In the genomic region with DNA sequence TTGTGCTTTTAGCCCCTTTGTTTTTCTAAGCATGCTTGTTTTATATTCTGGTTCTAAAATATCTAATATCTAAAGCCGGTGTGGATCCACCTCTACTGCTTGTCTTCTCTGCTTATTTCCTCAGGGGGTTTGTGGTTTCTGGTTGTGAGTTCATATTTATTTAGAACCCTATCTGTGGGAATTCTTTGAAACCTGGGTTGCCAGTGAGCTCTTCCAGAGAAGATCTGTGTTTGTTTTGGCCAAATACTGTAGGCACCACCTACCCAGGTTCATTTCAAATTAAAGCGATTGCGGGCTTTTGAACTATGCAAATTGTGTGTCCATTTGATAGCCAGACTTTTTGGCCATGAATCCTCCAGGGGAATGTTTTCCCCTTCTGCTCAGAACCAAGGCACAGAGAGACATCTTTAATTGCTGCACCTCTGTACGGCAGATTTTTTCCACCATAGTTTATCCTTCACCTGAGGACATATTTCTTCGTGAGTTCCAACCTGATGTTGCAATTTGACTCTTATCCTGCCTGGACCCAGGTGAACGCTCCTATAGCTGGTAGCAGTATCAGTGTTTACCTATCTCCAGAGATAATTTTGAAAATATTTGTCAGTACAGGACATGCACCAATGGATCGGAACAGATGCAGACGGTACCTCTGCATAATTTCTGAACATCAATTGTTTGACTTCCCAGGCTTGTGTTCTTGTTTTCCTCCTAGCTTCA, we compare ENCODE assay signal across 2 cellular contexts.
TF ChIP-seq lines count a peak whose summit lies in the region.

No MANE protein-coding gene starts in this region.

TF ChIP-seq in K562, 482 proteins besides CTCF, POLR2A, EP300 and RAD21 (continues in another document):
- TF ChIP-seq PRMT5 (CRISPR knock-in tag; IDR thresholded peaks at IDR 0.05) (no peak), ZNF384 (IDR thresholded peaks at IDR 0.05; ENCODE audit: low read depth, low read length) (no peak), HSF4 (CRISPR knock-in tag; IDR thresholded peaks at IDR 0.05; ENCODE audit: borderline replicate concordance) (no peak), ETS2 (tag; IDR thresholded peaks at IDR 0.05; ENCODE audit: borderline replicate concordance, poor library complexity, severe bottlenecking) (no peak), NRF1 (conservative IDR thresholded peaks at IDR 0.05 in 1 of 2, IDR thresholded peaks at IDR 0.05 in 1 of 2) (no peak), PPARD (CRISPR knock-in tag; IDR thresholded peaks at IDR 0.05) (no peak), CCAR2 (IDR thresholded peaks at IDR 0.05; ENCODE audit: low read depth, low read length) (no peak), CLOCK (CRISPR knock-in tag; IDR thresholded peaks at IDR 0.05; ENCODE audit: borderline replicate concordance) (no peak), MYBL2 (IDR thresholded peaks at IDR 0.05; ENCODE audit: low read depth) (no peak), MYBL2 (CRISPR knock-in tag; IDR thresholded peaks at IDR 0.05; ENCODE audit: borderline replicate concordance) (no peak), MCM2 (IDR thresholded peaks at IDR 0.05; ENCODE audit: low read depth) (no peak), TRIM24 (IDR thresholded peaks at IDR 0.05) (no peak)
- TF ChIP-seq, protein P1, sequence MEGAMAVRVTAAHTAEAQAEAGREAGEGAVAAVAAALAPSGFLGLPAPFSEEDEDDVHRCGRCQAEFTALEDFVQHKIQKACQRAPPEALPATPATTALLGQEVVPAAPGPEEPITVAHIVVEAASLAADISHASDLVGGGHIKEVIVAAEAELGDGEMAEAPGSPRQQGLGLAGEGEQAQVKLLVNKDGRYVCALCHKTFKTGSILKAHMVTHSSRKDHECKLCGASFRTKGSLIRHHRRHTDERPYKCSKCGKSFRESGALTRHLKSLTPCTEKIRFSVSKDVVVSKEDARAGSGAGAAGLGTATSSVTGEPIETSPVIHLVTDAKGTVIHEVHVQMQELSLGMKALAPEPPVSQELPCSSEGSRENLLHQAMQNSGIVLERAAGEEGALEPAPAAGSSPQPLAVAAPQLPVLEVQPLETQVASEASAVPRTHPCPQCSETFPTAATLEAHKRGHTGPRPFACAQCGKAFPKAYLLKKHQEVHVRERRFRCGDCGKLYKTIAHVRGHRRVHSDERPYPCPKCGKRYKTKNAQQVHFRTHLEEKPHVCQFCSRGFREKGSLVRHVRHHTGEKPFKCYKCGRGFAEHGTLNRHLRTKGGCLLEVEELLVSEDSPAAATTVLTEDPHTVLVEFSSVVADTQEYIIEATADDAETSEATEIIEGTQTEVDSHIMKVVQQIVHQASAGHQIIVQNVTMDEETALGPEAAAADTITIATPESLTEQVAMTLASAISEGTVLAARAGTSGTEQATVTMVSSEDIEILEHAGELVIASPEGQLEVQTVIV (CRISPR knock-in tag; IDR thresholded peaks at IDR 0.05; ENCODE audit: borderline replicate concordance): no peak
- TF ChIP-seq, protein P2, sequence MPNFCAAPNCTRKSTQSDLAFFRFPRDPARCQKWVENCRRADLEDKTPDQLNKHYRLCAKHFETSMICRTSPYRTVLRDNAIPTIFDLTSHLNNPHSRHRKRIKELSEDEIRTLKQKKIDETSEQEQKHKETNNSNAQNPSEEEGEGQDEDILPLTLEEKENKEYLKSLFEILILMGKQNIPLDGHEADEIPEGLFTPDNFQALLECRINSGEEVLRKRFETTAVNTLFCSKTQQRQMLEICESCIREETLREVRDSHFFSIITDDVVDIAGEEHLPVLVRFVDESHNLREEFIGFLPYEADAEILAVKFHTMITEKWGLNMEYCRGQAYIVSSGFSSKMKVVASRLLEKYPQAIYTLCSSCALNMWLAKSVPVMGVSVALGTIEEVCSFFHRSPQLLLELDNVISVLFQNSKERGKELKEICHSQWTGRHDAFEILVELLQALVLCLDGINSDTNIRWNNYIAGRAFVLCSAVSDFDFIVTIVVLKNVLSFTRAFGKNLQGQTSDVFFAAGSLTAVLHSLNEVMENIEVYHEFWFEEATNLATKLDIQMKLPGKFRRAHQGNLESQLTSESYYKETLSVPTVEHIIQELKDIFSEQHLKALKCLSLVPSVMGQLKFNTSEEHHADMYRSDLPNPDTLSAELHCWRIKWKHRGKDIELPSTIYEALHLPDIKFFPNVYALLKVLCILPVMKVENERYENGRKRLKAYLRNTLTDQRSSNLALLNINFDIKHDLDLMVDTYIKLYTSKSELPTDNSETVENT (CRISPR knock-in tag; IDR thresholded peaks at IDR 0.05): no peak
- TF ChIP-seq, protein P3, sequence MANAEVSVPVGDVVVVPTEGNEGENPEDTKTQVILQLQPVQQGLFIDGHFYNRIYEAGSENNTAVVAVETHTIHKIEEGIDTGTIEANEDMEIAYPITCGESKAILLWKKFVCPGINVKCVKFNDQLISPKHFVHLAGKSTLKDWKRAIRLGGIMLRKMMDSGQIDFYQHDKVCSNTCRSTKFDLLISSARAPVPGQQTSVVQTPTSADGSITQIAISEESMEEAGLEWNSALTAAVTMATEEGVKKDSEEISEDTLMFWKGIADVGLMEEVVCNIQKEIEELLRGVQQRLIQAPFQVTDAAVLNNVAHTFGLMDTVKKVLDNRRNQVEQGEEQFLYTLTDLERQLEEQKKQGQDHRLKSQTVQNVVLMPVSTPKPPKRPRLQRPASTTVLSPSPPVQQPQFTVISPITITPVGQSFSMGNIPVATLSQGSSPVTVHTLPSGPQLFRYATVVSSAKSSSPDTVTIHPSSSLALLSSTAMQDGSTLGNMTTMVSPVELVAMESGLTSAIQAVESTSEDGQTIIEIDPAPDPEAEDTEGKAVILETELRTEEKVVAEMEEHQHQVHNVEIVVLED (CRISPR knock-in tag; IDR thresholded peaks at IDR 0.05): no peak
- TF ChIP-seq, protein P4, sequence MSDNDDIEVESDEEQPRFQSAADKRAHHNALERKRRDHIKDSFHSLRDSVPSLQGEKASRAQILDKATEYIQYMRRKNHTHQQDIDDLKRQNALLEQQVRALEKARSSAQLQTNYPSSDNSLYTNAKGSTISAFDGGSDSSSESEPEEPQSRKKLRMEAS (CRISPR knock-in tag; IDR thresholded peaks at IDR 0.05): no peak

TF ChIP-seq in SK-N-SH, 30 proteins besides CTCF, POLR2A, EP300 and RAD21:
- TF ChIP-seq YY1 (IDR thresholded peaks at IDR 0.05; ENCODE audit: low read depth) (no peak), GABPA (IDR thresholded peaks at IDR 0.05; ENCODE audit: low read depth) (no peak), CHD2 (IDR thresholded peaks at IDR 0.05; ENCODE audit: low read length, partially characterized antibody) (no peak), ELF1 (IDR thresholded peaks at IDR 0.05) (no peak), FOXM1 (IDR thresholded peaks at IDR 0.05; ENCODE audit: low read depth) (no peak), TEAD4 (IDR thresholded peaks at IDR 0.05; ENCODE audit: borderline replicate concordance, insufficient read depth) (no peak), PBX3 (IDR thresholded peaks at IDR 0.05) (no peak), FOXJ3 (CRISPR knock-in tag; IDR thresholded peaks at IDR 0.05) (no peak), USF1 (IDR thresholded peaks at IDR 0.05; ENCODE audit: borderline replicate concordance, low read depth) (no peak), SMC3 (IDR thresholded peaks at IDR 0.05; ENCODE audit: low read depth, low read length) (no peak), FOSL2 (IDR thresholded peaks at IDR 0.05; ENCODE audit: borderline replicate concordance, low read depth) (no peak), JUND (IDR thresholded peaks at IDR 0.05) (no peak), POLR2AphosphoS5 (IDR thresholded peaks at IDR 0.05; ENCODE audit: low read depth, low read length) (no peak), MEF2A (IDR thresholded peaks at IDR 0.05; ENCODE audit: borderline replicate concordance, low read depth) (no peak)
- TF ChIP-seq, protein P5, sequence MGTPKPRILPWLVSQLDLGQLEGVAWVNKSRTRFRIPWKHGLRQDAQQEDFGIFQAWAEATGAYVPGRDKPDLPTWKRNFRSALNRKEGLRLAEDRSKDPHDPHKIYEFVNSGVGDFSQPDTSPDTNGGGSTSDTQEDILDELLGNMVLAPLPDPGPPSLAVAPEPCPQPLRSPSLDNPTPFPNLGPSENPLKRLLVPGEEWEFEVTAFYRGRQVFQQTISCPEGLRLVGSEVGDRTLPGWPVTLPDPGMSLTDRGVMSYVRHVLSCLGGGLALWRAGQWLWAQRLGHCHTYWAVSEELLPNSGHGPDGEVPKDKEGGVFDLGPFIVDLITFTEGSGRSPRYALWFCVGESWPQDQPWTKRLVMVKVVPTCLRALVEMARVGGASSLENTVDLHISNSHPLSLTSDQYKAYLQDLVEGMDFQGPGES (IDR thresholded peaks at IDR 0.05; ENCODE audit: low read depth, low read length): no peak
- TF ChIP-seq, protein P4 (IDR thresholded peaks at IDR 0.05; ENCODE audit: low read depth): no peak
